Comparison of ENCODE assay signal across 15 cellular contexts in the genomic region with DNA sequence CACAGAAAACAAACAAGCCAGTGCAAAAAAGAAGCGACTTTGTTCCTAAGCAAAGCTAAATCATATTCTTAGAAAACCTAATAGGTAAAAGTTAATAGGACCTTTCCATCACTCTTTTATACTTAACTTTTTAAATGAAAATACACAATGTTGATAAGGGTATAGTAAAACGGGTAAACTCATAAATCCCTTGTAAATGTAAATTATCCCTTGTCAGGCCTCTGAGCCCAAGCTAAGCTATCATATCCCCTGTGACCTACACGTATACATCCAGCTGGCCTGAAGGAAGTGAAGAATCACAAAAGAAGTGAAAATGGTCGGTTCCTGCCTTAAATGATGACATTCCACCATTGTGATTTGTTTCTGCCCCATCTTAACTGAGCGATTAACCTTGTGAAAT.
"Had no signal": no experiment of that assay in that cellular context is flagged by ENCODE, and none has a peak within 500 bp of the region (broad histone marks: within the 10 kb centered on the region; RNA-seq: fewer than 3 reads in every experiment).

No MANE protein-coding gene starts in this region.

- H3K9me3 ChIP-seq: esophagus squamous epithelium, lower lobe of right lung, psoas muscle, tibial artery had no signal

- DNase-seq: activated gamma-delta T cell; activated T-cell treated with anti-CD3 and anti-CD28 coated beads, Interleukin-2, amount 50 U/mL, for 72 hours; cerebellar nuclear complex; dermis blood vessel endothelial cell; effector memory CD4-positive, alpha-beta T cell; esophagus squamous epithelium; lower lobe of right lung; midbrain; psoas muscle; right cardiac atrium; stimulated activated naive CD8-positive, alpha-beta T cell treated with anti-CD3 and anti-CD28 coated beads, Interleukin-15, Interleukin-2, amounts not matched to agents 100 U/mL and 50 U/mL, for 24 hours; substantia nigra; tibial artery had no signal

- H3K36me3 ChIP-seq: esophagus squamous epithelium, lower lobe of right lung, tibial artery had no signal

- H3K4me3 ChIP-seq: esophagus squamous epithelium, lower lobe of right lung, psoas muscle, tibial artery had no signal

- H3K27ac ChIP-seq: esophagus squamous epithelium, tibial artery had no signal

- H3K9me3 Mint-ChIP-seq: activated naive CD4-positive, alpha-beta T cell treated with anti-CD3 and anti-CD28 coated beads, Interleukin-2, amount 50 U/mL, for 24 hours; activated T-cell treated with anti-CD3 and anti-CD28 coated beads, Interleukin-2, amount 50 U/mL, for 72 hours had no signal

- H3K27me3 Mint-ChIP-seq: activated naive CD4-positive, alpha-beta T cell treated with anti-CD3 and anti-CD28 coated beads, Interleukin-2, amount 50 U/mL, for 24 hours had no signal

- H3K4me3 Mint-ChIP-seq: activated naive CD4-positive, alpha-beta T cell treated with anti-CD3 and anti-CD28 coated beads, Interleukin-2, amount 50 U/mL, for 24 hours; activated T-cell treated with anti-CD3 and anti-CD28 coated beads, Interleukin-2, amount 50 U/mL, for 72 hours had no signal

- H3K27me3 ChIP-seq: esophagus squamous epithelium, tibial artery had no signal

- H3K27ac Mint-ChIP-seq: activated naive CD4-positive, alpha-beta T cell treated with anti-CD3 and anti-CD28 coated beads, Interleukin-2, amount 50 U/mL, for 24 hours; activated T-cell treated with anti-CD3 and anti-CD28 coated beads, Interleukin-2, amount 50 U/mL, for 72 hours had no signal

- H3K36me3 Mint-ChIP-seq: activated naive CD4-positive, alpha-beta T cell treated with anti-CD3 and anti-CD28 coated beads, Interleukin-2, amount 50 U/mL, for 24 hours had no signal

- ATAC-seq: activated CD4-positive, CD25-positive, alpha-beta regulatory T cell treated with anti-CD3 and anti-CD28 coated beads, Interleukin-2, amount 50 U/mL, for 24 hours; activated T-cell treated with anti-CD3 and anti-CD28 coated beads, Interleukin-2, amount 50 U/mL, for 72 hours; stimulated activated naive CD8-positive, alpha-beta T cell treated with anti-CD3 and anti-CD28 coated beads, Interleukin-15, Interleukin-2, amounts not matched to agents 100 U/mL and 50 U/mL, for 24 hours had no signal
